ENCODE assay signal across 8 cellular contexts in genomic region chr21:28992526-28993292, GRCh38. TPM values are rescaled to one million over a fixed set of nuclear protein-coding genes. Genes with fewer than 3 reads are reported as not detected.
DNase-seq lines count a peak whose midpoint lies in the region; ATAC-seq and TF ChIP-seq lines count a peak whose summit lies in the region.

Gene LTN1, minus strand, starts transcription at chr21:28992877. Its CDS starts 72 bp downstream, at chr21:28992805.

- peaks cover 40% of the 10 kb centered on the region for H3K36me3 Mint-ChIP-seq in activated T-helper 17 cell treated with anti-CD3 and anti-CD28 coated beads, Interleukin-2, amount 50 U/mL, for 72 hours (ENCODE audit: low read depth)
- H3K36me3 Mint-ChIP-seq in natural killer cell: no peaks in the 10 kb centered on the region

- H3K4me3 ChIP-seq in LNCaP clone FGC (ENCODE audit: low read depth, low read length): peak within 1 kb of the TSS; percentile 88

- CTCF ChIA-PET in RWPE1 (lab: Yijun Ruan, JAX): no interaction called here

- H3K4me3 Mint-ChIP-seq in activated T-helper 17 cell treated with anti-CD3 and anti-CD28 coated beads, Interleukin-2, amount 50 U/mL, for 72 hours: peak within 1 kb of the TSS; percentile 92
- peak within 1 kb of the TSS; percentile 99 for H3K4me3 Mint-ChIP-seq in natural killer cell

- peaks cover 13% of the 10 kb centered on the region for H3K4me1 Mint-ChIP-seq in activated T-helper 17 cell treated with anti-CD3 and anti-CD28 coated beads, Interleukin-2, amount 50 U/mL, for 72 hours
- peaks cover 29 to 36% of the 10 kb centered on the region in 2 donors for H3K4me1 Mint-ChIP-seq in natural killer cell

- no peaks in the 10 kb centered on the region for H3K9me3 Mint-ChIP-seq in activated T-helper 17 cell treated with anti-CD3 and anti-CD28 coated beads, Interleukin-2, amount 50 U/mL, for 72 hours
- no peaks in the 10 kb centered on the region for H3K9me3 Mint-ChIP-seq in natural killer cell

- no peaks in the 10 kb centered on the region for H3K27me3 Mint-ChIP-seq in activated T-helper 17 cell treated with anti-CD3 and anti-CD28 coated beads, Interleukin-2, amount 50 U/mL, for 72 hours
- H3K27me3 Mint-ChIP-seq in natural killer cell (ENCODE audit: low read depth in 2 of 2): no peaks in the 10 kb centered on the region

- intact Hi-C loops in natural killer cell (cut with micrococcal nuclease): loop anchor here (1.0 to 2.0 kb wide), 3 partner anchors 10 to 80 kb away; partner anchors contain the start of genes CCT8 and USP16

- TF ChIP-seq CTCF in LNCaP clone FGC (IDR thresholded peaks at IDR 0.05; ENCODE audit: control insufficient read depth, extremely low read depth, insufficient read depth) (no peak), RWPE1 (conservative IDR thresholded peaks at IDR 0.05; ENCODE audit: low read depth) (no peak), natural killer cell (IDR thresholded peaks at IDR 0.05) (no peak)

- H3K27ac ChIP-seq in RWPE1: peak within 1 kb of the TSS; percentile 90

- H3K27ac Mint-ChIP-seq in activated T-helper 17 cell treated with anti-CD3 and anti-CD28 coated beads, Interleukin-2, amount 50 U/mL, for 72 hours: peak within 1 kb of the TSS; percentile 94
- peak within 1 kb of the TSS; percentile 95 to 98 for H3K27ac Mint-ChIP-seq in natural killer cell

- peak; percentile 100 for DNase-seq in Daoy (ENCODE audit: low read depth)
- DNase-seq in GOT3 (lab: John Stamatoyannopoulos, UW): peak; percentile 96
- peak; percentile 98 for DNase-seq in LNCaP clone FGC (ENCODE audit: low read depth)
- DNase-seq in RWPE1 (ENCODE audit: low spot score): peak; percentile 99
- DNase-seq in fibroblast of peridontal ligament (ENCODE audit: extremely low read depth): peak; percentile 99
- peak; percentile 99 for DNase-seq in natural killer cell
- peak; percentile 99 for DNase-seq in stimulated activated naive CD4-positive, alpha-beta T cell treated with Interleukin-2 at 50 U/mL for 16 hours (lab: John Stamatoyannopoulos, UW)

- POLR2A ChIA-PET in RWPE1 (lab: Yijun Ruan, JAX; ENCODE audit: low non-redundant PET): interaction anchor here (0.5 to 1.9 kb wide), 3 partner anchors 8 to 31 kb away, joined by 4 to 9 read pairs (median 5); no protein-coding TSS in a partner anchor

- peak; percentile 95 for ATAC-seq in activated T-helper 17 cell treated with anti-CD3 and anti-CD28 coated beads, Interleukin-2, amount 50 U/mL, for 72 hours (replicated peaks)
- ATAC-seq in natural killer cell: peak; percentile 94 to 99 (median 95)

RNA-seq across cellular contexts. Expression of gene LTN1, which starts in this region (rescaled TPM):
- total RNA-seq in Daoy (2014; rRNA removed; shearing (Covaris generic)): 32.3 and 34.4 TPM in 2 replicates
- total RNA-seq in activated T-helper 17 cell treated with anti-CD3 and anti-CD28 coated beads, Interleukin-2, amount 50 U/mL, for 72 hours: 10 to 100 TPM; 33.0 to 42.3 TPM
- 10 to 100 TPM; 33.7 to 43.1 (median 35.0) TPM for total RNA-seq in natural killer cell

Comparison
In these comparisons a context has a peak if more than half of its experiments do, and no peak if none do; other contexts are left out.
1. Peak in every context shown above with its lines: DNase-seq, ATAC-seq, H3K4me3 ChIP-seq and H3K27ac ChIP-seq.